8 cellular contexts compared by ENCODE assay signal in the genomic region with DNA sequence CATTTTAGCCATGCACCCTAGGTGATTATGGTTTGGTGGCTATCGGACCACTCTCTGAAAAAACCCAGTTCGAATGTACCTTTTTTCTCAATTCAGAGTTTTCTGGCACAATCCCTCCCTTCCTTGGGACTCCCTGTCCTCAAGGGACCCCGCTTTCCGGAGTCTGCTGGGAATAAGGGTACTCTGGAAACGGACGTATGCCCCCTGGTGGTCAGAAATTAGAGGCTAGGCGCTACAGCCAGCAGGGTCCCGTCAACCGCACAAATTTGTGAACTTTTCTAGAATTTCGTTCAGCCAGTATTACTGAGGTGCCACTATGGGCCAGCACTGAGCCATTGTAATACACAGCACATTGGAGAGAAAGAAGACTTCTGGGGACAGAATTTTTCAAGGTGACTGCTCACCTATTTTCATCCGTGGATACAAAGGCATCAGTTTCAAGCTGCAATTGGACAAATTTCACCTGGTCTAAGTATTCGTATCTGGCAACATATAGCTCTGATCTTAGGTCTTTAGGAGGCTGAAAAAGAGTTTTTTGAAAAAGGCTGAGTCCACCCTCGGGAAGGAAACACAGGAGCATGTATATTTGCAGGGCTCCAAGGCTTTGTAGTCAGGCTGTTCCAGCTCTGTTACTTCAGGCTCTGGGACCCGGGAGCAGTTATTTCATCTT. TPM values are rescaled to one million over a fixed set of nuclear protein-coding genes. Genes with fewer than 3 reads are reported as not detected.
DNase-seq lines count a peak whose midpoint lies in the region; ATAC-seq lines count a peak whose summit lies in the region.

No MANE protein-coding gene starts in this region.

- no peaks in the 10 kb centered on the region for H3K9me3 ChIP-seq in CD4-positive, CD25-positive, alpha-beta regulatory T cell (ENCODE audit: control insufficient read depth in 2 of 2, low read length in 2 of 2)

- H3K27ac ChIP-seq in CD4-positive, CD25-positive, alpha-beta regulatory T cell (ENCODE audit: insufficient read depth, low read length, poor library complexity, severe bottlenecking) = no peak overlapping the region

- H3K9me3 Mint-ChIP-seq in CD4-positive, CD25-positive, alpha-beta regulatory T cell = peaks cover 0 to 4% (median 0%) of the 10 kb centered on the region in 7 donors
- H3K9me3 Mint-ChIP-seq in central memory CD8-positive, alpha-beta T cell = no peaks in the 10 kb centered on the region

- peak; percentile 58 to 74 (median 67) for DNase-seq in CD4-positive, CD25-positive, alpha-beta regulatory T cell
- DNase-seq in GOT3 (lab: John Stamatoyannopoulos, UW) (peak; percentile 23), NCI-H345 (lab: John Stamatoyannopoulos, UW) (peak; percentile 74), kidney glomerular epithelial cell (lab: John Stamatoyannopoulos, UW) (peak; percentile 51)
- peak; percentile 47 to 52 for DNase-seq in central memory CD8-positive, alpha-beta T cell (ENCODE audit: low spot score in 2 of 2)
- DNase-seq in stimulated activated CD4-positive, alpha-beta T cell treated with anti-CD3 and anti-CD28 coated beads, Interleukin-2, amount 100 ng/mL, for 4 hours (ENCODE audit: low read depth) = peak; percentile 49

- H3K36me3 Mint-ChIP-seq in CD4-positive, CD25-positive, alpha-beta regulatory T cell = no peaks in the 10 kb centered on the region
- H3K36me3 Mint-ChIP-seq in central memory CD8-positive, alpha-beta T cell (ENCODE audit: insufficient read depth) = peaks cover 1% of the 10 kb centered on the region

- peak; percentile 83 to 86 for ATAC-seq in CD4-positive, CD25-positive, alpha-beta regulatory T cell (ENCODE audit: low read depth in 2 of 2)
- ATAC-seq in activated CD4-positive, CD25-positive, alpha-beta regulatory T cell treated with anti-CD3 and anti-CD28 coated beads, Interleukin-2, amount 50 U/mL, for 24 hours = peak; percentile 83 to 88
- peak; percentile 64 for ATAC-seq in central memory CD8-positive, alpha-beta T cell (replicated peaks; ENCODE audit: extremely low read depth, poor library complexity, severe bottlenecking)
- ATAC-seq in HG03045 (IDR thresholded peaks at IDR 0.05; ENCODE audit: unreplicated experiment) = no peak

- H3K36me3 ChIP-seq in CD4-positive, CD25-positive, alpha-beta regulatory T cell (ENCODE audit: control insufficient read depth, insufficient read depth, low read length) = no peaks in the 10 kb centered on the region

- no peaks in the 10 kb centered on the region for H3K27me3 ChIP-seq in CD4-positive, CD25-positive, alpha-beta regulatory T cell (ENCODE audit: control insufficient read depth, insufficient read depth, low read length)

- H3K4me1 Mint-ChIP-seq in CD4-positive, CD25-positive, alpha-beta regulatory T cell = peaks cover 0 to 8% (median 5%) of the 10 kb centered on the region in 4 donors
- H3K4me1 Mint-ChIP-seq in central memory CD8-positive, alpha-beta T cell = peaks cover 5% of the 10 kb centered on the region

- H3K4me3 ChIP-seq in CD4-positive, CD25-positive, alpha-beta regulatory T cell (ENCODE audit: low read depth, low read length) = no peak overlapping the region

- H3K27me3 Mint-ChIP-seq in CD4-positive, CD25-positive, alpha-beta regulatory T cell = peaks cover 9% of the 10 kb centered on the region
- no peaks in the 10 kb centered on the region for H3K27me3 Mint-ChIP-seq in central memory CD8-positive, alpha-beta T cell

- H3K4me3 Mint-ChIP-seq in CD4-positive, CD25-positive, alpha-beta regulatory T cell = no peak overlapping the region
- no peak overlapping the region for H3K4me3 Mint-ChIP-seq in central memory CD8-positive, alpha-beta T cell

- H3K27ac Mint-ChIP-seq in CD4-positive, CD25-positive, alpha-beta regulatory T cell = no peak overlapping the region
- no peak overlapping the region for H3K27ac Mint-ChIP-seq in central memory CD8-positive, alpha-beta T cell (ENCODE audit: low read depth)

- H3K4me1 ChIP-seq in CD4-positive, CD25-positive, alpha-beta regulatory T cell (ENCODE audit: control insufficient read depth, insufficient read depth, low read length, poor library complexity, severe bottlenecking) = no peaks in the 10 kb centered on the region

RNA-seq across cellular contexts. Expression of a gene that starts 27.1 kb away (rescaled TPM):
- not detected for total RNA-seq in CD4-positive, CD25-positive, alpha-beta regulatory T cell
- polyA plus RNA-seq in CD4-positive, CD25-positive, alpha-beta regulatory T cell = not detected

RNA-seq across cellular contexts. Expression of a gene that starts 39.3 kb away (rescaled TPM):
- 193 TPM for total RNA-seq in CD4-positive, CD25-positive, alpha-beta regulatory T cell
- polyA plus RNA-seq in CD4-positive, CD25-positive, alpha-beta regulatory T cell = 10 to 100 TPM; 16.8 to 22.6 (median 20.2) TPM

Comparison
In these comparisons a context has a peak if more than half of its experiments do, and no peak if none do; other contexts are left out.
1. DNase-seq: peak in every context shown above with its lines; median percentile 74 in NCI-H345; 67 in CD4-positive, CD25-positive, alpha-beta regulatory T cell; 51 in kidney glomerular epithelial cell; 50 in central memory CD8-positive, alpha-beta T cell; 49 in stimulated activated CD4-positive, alpha-beta T cell treated with anti-CD3 and anti-CD28 coated beads, Interleukin-2, amount 100 ng/mL, for 4 hours; 23 in GOT3.